1 cellular context compared by ENCODE assay signal in the genomic region with DNA sequence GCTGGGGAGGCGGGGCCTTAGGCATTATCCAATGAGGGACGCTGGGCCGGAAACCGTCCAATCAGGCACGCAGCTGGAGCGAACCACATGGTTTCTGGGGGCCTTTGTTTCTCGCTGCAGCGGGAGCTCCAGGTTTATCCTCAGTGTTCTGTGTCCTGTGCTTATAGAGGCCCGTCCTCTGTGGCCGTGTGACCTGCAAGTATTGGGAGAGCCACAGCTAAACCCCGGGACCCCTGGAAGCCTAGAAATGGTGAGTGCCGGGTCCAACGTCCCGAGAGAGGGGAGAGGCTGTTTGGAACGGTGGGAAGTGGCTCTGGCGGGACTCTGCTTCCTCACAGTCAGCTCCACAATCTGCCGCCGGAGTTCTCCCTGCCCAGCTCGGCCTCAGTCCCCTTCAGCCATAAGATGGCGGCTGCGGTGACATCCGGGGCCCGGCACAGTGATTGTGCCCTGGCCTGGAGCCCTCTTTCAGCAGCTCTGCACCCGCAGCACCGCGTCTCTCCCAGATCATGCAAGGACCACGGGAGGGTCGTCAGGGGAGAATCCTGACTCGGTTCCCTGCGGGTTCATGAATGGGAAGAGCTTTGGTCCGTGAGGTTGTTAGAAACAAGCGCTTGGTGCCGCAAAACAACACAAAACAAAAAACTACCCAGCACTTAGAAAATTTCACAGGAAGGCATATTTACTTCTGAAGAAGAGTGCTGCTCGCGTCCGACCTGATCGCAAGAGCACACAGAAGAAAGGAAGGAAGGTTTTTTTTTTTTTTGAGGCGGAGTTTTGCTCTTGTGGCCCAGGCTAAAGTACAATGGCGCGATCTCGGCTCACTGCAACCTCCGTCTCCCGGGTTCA.
TF ChIP-seq lines count a peak whose summit lies in the region.

A gene (plus strand): TSS at position 133 of the 849 bp plus-strand sequence. CDS start 115 bp downstream, at position 248.

TF ChIP-seq in HepG2, 621 proteins besides CTCF, POLR2A, EP300 and RAD21 (continued from another document and continues in another):
- TF ChIP-seq, protein P1, sequence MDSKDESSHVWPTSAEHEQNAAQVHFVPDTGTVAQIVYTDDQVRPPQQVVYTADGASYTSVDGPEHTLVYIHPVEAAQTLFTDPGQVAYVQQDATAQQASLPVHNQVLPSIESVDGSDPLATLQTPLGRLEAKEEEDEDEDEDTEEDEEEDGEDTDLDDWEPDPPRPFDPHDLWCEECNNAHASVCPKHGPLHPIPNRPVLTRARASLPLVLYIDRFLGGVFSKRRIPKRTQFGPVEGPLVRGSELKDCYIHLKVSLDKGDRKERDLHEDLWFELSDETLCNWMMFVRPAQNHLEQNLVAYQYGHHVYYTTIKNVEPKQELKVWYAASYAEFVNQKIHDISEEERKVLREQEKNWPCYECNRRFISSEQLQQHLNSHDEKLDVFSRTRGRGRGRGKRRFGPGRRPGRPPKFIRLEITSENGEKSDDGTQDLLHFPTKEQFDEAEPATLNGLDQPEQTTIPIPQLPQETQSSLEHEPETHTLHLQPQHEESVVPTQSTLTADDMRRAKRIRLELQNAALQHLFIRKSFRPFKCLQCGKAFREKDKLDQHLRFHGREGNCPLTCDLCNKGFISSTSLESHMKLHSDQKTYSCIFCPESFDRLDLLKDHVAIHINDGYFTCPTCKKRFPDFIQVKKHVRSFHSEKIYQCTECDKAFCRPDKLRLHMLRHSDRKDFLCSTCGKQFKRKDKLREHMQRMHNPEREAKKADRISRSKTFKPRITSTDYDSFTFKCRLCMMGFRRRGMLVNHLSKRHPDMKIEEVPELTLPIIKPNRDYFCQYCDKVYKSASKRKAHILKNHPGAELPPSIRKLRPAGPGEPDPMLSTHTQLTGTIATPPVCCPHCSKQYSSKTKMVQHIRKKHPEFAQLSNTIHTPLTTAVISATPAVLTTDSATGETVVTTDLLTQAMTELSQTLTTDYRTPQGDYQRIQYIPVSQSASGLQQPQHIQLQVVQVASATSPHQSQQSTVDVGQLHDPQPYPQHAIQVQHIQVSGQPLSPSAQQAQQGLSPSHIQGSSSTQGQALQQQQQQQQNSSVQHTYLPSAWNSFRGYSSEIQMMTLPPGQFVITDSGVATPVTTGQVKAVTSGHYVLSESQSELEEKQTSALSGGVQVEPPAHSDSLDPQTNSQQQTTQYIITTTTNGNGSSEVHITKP (CRISPR knock-in tag; IDR thresholded peaks at IDR 0.05; ENCODE audit: low read depth), result peak; percentile 93
- TF ChIP-seq HOXA3 (CRISPR knock-in tag; IDR thresholded peaks at IDR 0.05) (peak; percentile 56; the same call in 1 of the 2 replicates), ELF4 (CRISPR knock-in tag; IDR thresholded peaks at IDR 0.05; ENCODE audit: borderline replicate concordance) (no peak), RFX1 (IDR thresholded peaks at IDR 0.05) (no peak), ATF7 (IDR thresholded peaks at IDR 0.05) (no peak), ATF7 (CRISPR knock-in tag; IDR thresholded peaks at IDR 0.05) (no peak; the same call in 1 of the 2 replicates), KDM5B (CRISPR knock-in tag; IDR thresholded peaks at IDR 0.05; ENCODE audit: borderline replicate concordance) (peak; percentile 70; the same call in 1 of the 2 replicates), PHF20 (CRISPR knock-in tag; IDR thresholded peaks at IDR 0.05) (peak; percentile 63), ZZZ3 (CRISPR knock-in tag; IDR thresholded peaks at IDR 0.05; ENCODE audit: borderline replicate concordance) (peak; percentile 48; the same call in 1 of the 2 replicates), DNMT3B (CRISPR knock-in tag; conservative IDR thresholded peaks at IDR 0.05) (no peak), ZNF883 (CRISPR knock-in tag; IDR thresholded peaks at IDR 0.05; ENCODE audit: not compliant biosample characterization) (peak; percentile 39), ZNF615 (CRISPR knock-in tag; IDR thresholded peaks at IDR 0.05; ENCODE audit: borderline replicate concordance) (peak; percentile 16; the same call in 1 of the 2 replicates), ETV6 (CRISPR knock-in tag; conservative IDR thresholded peaks at IDR 0.05) (0 out of 2 replicates have a peak, but pooled peaks have one; percentile 25), NR2C2 (CRISPR knock-in tag; IDR thresholded peaks at IDR 0.05; ENCODE audit: borderline replicate concordance) (peak; percentile 30; the same call in 1 of the 2 replicates), ZNF230 (CRISPR knock-in tag; IDR thresholded peaks at IDR 0.05) (peak; percentile 62), SRY (CRISPR knock-in tag; IDR thresholded peaks at IDR 0.05) (no peak), ZNF768 (CRISPR knock-in tag; IDR thresholded peaks at IDR 0.05) (peak; percentile 48; the same call in 1 of the 2 replicates), SNRNP70 (IDR thresholded peaks at IDR 0.05; ENCODE audit: low read depth, low read length) (no peak), TEAD3 (CRISPR knock-in tag; optimal IDR thresholded peaks at IDR 0.05; ENCODE audit: borderline replicate concordance) (no peak), RXRA (CRISPR knock-in tag; IDR thresholded peaks at IDR 0.05) (peak; percentile 20; the same call in 1 of the 2 replicates), ZNF20 (CRISPR knock-in tag; IDR thresholded peaks at IDR 0.05) (peak; percentile 80; the same call in 1 of the 2 replicates)
- TF ChIP-seq, protein P2, sequence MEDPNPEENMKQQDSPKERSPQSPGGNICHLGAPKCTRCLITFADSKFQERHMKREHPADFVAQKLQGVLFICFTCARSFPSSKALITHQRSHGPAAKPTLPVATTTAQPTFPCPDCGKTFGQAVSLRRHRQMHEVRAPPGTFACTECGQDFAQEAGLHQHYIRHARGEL (CRISPR knock-in tag; IDR thresholded peaks at IDR 0.05), result no peak
- TF ChIP-seq, protein P3, sequence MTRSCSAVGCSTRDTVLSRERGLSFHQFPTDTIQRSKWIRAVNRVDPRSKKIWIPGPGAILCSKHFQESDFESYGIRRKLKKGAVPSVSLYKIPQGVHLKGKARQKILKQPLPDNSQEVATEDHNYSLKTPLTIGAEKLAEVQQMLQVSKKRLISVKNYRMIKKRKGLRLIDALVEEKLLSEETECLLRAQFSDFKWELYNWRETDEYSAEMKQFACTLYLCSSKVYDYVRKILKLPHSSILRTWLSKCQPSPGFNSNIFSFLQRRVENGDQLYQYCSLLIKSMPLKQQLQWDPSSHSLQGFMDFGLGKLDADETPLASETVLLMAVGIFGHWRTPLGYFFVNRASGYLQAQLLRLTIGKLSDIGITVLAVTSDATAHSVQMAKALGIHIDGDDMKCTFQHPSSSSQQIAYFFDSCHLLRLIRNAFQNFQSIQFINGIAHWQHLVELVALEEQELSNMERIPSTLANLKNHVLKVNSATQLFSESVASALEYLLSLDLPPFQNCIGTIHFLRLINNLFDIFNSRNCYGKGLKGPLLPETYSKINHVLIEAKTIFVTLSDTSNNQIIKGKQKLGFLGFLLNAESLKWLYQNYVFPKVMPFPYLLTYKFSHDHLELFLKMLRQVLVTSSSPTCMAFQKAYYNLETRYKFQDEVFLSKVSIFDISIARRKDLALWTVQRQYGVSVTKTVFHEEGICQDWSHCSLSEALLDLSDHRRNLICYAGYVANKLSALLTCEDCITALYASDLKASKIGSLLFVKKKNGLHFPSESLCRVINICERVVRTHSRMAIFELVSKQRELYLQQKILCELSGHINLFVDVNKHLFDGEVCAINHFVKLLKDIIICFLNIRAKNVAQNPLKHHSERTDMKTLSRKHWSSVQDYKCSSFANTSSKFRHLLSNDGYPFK (CRISPR knock-in tag; IDR thresholded peaks at IDR 0.05; ENCODE audit: borderline replicate concordance), result peak; percentile 25; the same call in 1 of the 2 replicates
- TF ChIP-seq, protein P4, sequence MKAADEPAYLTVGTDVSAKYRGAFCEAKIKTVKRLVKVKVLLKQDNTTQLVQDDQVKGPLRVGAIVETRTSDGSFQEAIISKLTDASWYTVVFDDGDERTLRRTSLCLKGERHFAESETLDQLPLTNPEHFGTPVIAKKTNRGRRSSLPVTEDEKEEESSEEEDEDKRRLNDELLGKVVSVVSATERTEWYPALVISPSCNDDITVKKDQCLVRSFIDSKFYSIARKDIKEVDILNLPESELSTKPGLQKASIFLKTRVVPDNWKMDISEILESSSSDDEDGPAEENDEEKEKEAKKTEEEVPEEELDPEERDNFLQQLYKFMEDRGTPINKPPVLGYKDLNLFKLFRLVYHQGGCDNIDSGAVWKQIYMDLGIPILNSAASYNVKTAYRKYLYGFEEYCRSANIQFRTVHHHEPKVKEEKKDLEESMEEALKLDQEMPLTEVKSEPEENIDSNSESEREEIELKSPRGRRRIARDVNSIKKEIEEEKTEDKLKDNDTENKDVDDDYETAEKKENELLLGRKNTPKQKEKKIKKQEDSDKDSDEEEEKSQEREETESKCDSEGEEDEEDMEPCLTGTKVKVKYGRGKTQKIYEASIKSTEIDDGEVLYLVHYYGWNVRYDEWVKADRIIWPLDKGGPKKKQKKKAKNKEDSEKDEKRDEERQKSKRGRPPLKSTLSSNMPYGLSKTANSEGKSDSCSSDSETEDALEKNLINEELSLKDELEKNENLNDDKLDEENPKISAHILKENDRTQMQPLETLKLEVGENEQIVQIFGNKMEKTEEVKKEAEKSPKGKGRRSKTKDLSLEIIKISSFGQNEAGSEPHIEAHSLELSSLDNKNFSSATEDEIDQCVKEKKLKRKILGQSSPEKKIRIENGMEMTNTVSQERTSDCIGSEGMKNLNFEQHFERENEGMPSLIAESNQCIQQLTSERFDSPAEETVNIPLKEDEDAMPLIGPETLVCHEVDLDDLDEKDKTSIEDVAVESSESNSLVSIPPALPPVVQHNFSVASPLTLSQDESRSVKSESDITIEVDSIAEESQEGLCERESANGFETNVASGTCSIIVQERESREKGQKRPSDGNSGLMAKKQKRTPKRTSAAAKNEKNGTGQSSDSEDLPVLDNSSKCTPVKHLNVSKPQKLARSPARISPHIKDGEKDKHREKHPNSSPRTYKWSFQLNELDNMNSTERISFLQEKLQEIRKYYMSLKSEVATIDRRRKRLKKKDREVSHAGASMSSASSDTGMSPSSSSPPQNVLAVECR (CRISPR knock-in tag; IDR thresholded peaks at IDR 0.05; ENCODE audit: borderline replicate concordance), result peak; percentile 77
- TF ChIP-seq, protein P5, sequence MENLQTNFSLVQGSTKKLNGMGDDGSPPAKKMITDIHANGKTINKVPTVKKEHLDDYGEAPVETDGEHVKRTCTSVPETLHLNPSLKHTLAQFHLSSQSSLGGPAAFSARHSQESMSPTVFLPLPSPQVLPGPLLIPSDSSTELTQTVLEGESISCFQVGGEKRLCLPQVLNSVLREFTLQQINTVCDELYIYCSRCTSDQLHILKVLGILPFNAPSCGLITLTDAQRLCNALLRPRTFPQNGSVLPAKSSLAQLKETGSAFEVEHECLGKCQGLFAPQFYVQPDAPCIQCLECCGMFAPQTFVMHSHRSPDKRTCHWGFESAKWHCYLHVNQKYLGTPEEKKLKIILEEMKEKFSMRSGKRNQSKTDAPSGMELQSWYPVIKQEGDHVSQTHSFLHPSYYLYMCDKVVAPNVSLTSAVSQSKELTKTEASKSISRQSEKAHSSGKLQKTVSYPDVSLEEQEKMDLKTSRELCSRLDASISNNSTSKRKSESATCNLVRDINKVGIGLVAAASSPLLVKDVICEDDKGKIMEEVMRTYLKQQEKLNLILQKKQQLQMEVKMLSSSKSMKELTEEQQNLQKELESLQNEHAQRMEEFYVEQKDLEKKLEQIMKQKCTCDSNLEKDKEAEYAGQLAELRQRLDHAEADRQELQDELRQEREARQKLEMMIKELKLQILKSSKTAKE (CRISPR knock-in tag; IDR thresholded peaks at IDR 0.05; ENCODE audit: borderline replicate concordance), result no peak
- TF ChIP-seq, protein P6, sequence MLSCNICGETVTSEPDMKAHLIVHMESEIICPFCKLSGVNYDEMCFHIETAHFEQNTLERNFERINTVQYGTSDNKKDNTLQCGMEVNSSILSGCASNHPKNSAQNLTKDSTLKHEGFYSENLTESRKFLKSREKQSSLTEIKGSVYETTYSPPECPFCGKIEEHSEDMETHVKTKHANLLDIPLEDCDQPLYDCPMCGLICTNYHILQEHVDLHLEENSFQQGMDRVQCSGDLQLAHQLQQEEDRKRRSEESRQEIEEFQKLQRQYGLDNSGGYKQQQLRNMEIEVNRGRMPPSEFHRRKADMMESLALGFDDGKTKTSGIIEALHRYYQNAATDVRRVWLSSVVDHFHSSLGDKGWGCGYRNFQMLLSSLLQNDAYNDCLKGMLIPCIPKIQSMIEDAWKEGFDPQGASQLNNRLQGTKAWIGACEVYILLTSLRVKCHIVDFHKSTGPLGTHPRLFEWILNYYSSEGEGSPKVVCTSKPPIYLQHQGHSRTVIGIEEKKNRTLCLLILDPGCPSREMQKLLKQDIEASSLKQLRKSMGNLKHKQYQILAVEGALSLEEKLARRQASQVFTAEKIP (CRISPR knock-in tag; IDR thresholded peaks at IDR 0.05; ENCODE audit: borderline replicate concordance), result peak; percentile 62; the same call in 1 of the 2 replicates
- TF ChIP-seq, protein P7, sequence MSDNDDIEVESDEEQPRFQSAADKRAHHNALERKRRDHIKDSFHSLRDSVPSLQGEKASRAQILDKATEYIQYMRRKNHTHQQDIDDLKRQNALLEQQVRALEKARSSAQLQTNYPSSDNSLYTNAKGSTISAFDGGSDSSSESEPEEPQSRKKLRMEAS (IDR thresholded peaks at IDR 0.05), result peak; percentile 87
- TF ChIP-seq, protein P8, sequence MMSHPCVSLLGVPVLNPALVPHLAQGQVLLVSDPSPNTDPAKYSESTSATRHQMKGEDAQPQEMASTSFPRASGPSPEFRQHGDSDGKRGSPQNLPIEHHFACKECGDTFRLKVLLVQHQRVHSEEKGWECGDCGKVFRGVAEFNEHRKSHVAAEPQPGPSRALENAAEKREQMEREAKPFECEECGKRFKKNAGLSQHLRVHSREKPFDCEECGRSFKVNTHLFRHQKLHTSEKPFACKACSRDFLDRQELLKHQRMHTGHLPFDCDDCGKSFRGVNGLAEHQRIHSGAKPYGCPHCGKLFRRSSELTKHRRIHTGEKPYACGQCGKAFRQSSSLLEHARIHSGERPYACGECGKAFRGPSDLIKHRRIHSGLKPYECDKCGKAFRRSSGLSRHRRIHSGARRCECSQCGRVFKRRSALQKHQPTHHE (CRISPR knock-in tag; IDR thresholded peaks at IDR 0.05; ENCODE audit: borderline replicate concordance), result no peak
- TF ChIP-seq, protein P9, sequence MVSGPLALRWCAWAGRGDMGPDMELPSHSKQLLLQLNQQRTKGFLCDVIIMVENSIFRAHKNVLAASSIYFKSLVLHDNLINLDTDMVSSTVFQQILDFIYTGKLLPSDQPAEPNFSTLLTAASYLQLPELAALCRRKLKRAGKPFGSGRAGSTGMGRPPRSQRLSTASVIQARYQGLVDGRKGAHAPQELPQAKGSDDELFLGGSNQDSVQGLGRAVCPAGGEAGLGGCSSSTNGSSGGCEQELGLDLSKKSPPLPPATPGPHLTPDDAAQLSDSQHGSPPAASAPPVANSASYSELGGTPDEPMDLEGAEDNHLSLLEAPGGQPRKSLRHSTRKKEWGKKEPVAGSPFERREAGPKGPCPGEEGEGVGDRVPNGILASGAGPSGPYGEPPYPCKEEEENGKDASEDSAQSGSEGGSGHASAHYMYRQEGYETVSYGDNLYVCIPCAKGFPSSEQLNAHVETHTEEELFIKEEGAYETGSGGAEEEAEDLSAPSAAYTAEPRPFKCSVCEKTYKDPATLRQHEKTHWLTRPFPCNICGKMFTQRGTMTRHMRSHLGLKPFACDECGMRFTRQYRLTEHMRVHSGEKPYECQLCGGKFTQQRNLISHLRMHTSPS (CRISPR knock-in tag; IDR thresholded peaks at IDR 0.05; ENCODE audit: low read depth), result no peak
- TF ChIP-seq, protein P10, sequence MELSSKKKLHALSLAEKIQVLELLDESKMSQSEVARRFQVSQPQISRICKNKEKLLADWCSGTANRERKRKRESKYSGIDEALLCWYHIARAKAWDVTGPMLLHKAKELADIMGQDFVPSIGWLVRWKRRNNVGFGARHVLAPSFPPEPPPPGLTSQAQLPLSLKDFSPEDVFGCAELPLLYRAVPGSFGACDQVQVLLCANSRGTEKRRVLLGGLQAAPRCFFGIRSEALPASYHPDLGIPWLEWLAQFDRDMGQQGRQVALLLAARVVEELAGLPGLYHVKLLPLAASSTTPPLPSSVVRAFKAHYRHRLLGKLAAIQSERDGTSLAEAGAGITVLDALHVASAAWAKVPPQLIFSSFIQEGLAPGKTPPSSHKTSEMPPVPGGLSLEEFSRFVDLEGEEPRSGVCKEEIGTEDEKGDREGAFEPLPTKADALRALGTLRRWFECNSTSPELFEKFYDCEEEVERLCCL (CRISPR knock-in tag; IDR thresholded peaks at IDR 0.05; ENCODE audit: borderline replicate concordance), result no peak
